9 cellular contexts compared by ENCODE assay signal in the genomic region with DNA sequence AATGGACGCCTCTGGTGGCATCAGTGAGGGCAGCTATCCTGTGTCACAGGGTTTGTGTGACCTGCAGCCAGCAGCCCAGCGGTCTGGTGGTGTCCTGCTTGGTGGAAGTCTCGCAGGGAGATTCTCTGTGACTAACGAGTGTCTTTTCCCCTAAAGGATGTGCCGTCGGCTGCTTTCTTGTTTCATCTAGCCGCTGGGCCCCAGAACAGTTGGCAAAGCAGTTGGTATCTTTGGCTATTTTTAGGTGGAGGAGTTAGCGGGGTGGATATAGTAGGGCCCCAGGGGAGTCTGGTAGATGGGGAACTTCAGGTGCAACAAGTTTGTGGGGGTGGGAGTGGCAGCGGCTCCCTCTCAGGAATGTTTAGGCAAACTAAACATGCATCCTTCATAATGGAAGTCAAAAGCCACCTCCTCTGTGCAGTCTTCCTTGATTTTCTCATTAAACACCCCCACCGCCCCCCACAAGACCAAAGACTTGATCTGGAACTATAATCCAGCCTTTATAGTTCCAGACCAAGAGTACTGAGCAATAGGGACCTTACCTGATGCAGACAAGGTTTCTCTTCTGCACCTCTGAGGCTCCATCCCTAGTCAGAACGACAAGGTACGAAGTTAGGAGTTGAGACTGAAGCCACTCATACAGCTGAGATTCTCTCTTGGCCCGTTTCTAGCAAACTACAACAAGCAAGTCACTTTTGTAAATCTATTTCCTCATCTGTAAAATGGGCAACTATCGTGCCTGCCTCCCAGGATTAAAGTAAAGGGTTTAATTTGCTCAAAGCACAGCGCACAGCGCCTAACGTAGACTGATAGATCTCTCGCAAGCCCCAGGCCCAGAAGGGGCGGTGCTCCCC. TPM values are rescaled to one million over a fixed set of nuclear protein-coding genes. Genes with fewer than 3 reads are reported as not detected.
A peak's percentile ranks its signal among the peaks of the same experiment; 100 is the strongest.
DNase-seq lines count a peak whose midpoint lies in the region; ATAC-seq, FAIRE-seq and TF ChIP-seq lines count a peak whose summit lies in the region.
"Had no signal": no experiment of that assay in that cellular context is flagged by ENCODE, and none has a peak within 500 bp of the region (broad histone marks: within the 10 kb centered on the region; RNA-seq: fewer than 3 reads in every experiment).

No MANE protein-coding gene starts in this region.

- no TSS peak for BruUV-seq in K562 (replicated peaks; lab: Mats Ljungman, UMichigan)

- peaks cover 3% of the 10 kb centered on the region; the same call in 1 of the 2 replicates for H4K20me1 ChIP-seq in K562 (replicated peaks; ENCODE audit: control insufficient read depth, insufficient read depth, low read length)

- H3K4me1 ChIP-seq in K562 (replicated peaks in 1 of 2; ENCODE audit: control insufficient read depth in 2 of 2, insufficient read depth in 2 of 2, low read length in 2 of 2) = peaks cover 0 to 19% of the 10 kb centered on the region in 2 experiments; a peak in 3 of 5 replicates

- no peak for TF ChIP-seq EP300 in K562 (IDR thresholded peaks at IDR 0.05; ENCODE audit: low read length)

- peaks cover 4% of the 10 kb centered on the region for H3K36me3 Mint-ChIP-seq in stimulated activated naive CD8-positive, alpha-beta T cell treated with anti-CD3 and anti-CD28 coated beads, Interleukin-15, Interleukin-2, amounts not matched to agents 100 ng/mL and 50 ng/mL, for 24 hours (ENCODE audit: low read depth)
- H3K36me3 Mint-ChIP-seq in mesothelial cell of epicardium = no peaks in the 10 kb centered on the region

- TF ChIP-seq POLR2A in K562 (conservative IDR thresholded peaks at IDR 0.05) (no peak), lower leg skin (IDR thresholded peaks at IDR 0.05) (no peak)

- 56% methylated on average over 19 of the region's 19 CpGs for WGBS in K562 (ENCODE audit: insufficient coverage, low coverage, missing lambda C conversion rate)
- WGBS in lower leg skin, 2 donors = 41 to 43% methylated on average over 18 to 19 of the region's 19 CpGs

- peak overlapping the region; percentile 56 to 93; a peak in 3 of 4 replicates for H3K9ac ChIP-seq in K562 (ENCODE audit: insufficient read depth in 1 of 2, low read depth in 2 of 2, low read length in 2 of 2)

- no peaks in the 10 kb centered on the region for H3K27me3 Mint-ChIP-seq in stimulated activated naive CD8-positive, alpha-beta T cell treated with anti-CD3 and anti-CD28 coated beads, Interleukin-15, Interleukin-2, amounts not matched to agents 100 ng/mL and 50 ng/mL, for 24 hours
- no peaks in the 10 kb centered on the region for H3K27me3 Mint-ChIP-seq in mesothelial cell of epicardium (ENCODE audit: low read depth)

- H3K4me1 Mint-ChIP-seq in stimulated activated naive CD8-positive, alpha-beta T cell treated with anti-CD3 and anti-CD28 coated beads, Interleukin-15, Interleukin-2, amounts not matched to agents 100 ng/mL and 50 ng/mL, for 24 hours (ENCODE audit: low read depth) = peaks cover 44% of the 10 kb centered on the region
- H3K4me1 Mint-ChIP-seq in mesothelial cell of epicardium = peaks cover 6% of the 10 kb centered on the region

- TF ChIP-seq CTCF in K562 (IDR thresholded peaks at IDR 0.05 in 2 of 3, conservative IDR thresholded peaks at IDR 0.05 in 1 of 3; ENCODE audit: insufficient read depth in 2 of 3, low read depth in 1 of 3, low read length in 3 of 3) (no peak), mesothelial cell of epicardium (IDR thresholded peaks at IDR 0.05; ENCODE audit: unreplicated experiment) (no peak), lower leg skin (IDR thresholded peaks at IDR 0.05) (no peak)

- H3K9me1 ChIP-seq in K562 (ENCODE audit: control insufficient read depth, insufficient read depth, low read length) = no peaks in the 10 kb centered on the region

- H2AFZ ChIP-seq in K562 (ENCODE audit: low read depth, low read length) = peak overlapping the region; percentile 95

- POLR2A ChIA-PET in K562 (lab: Yijun Ruan, JAX) = interaction anchor here (0.7 to 2.6 kb wide), 3 partner anchors 14 to 50 kb away, joined by 3 to 18 read pairs (median 4); a partner anchor contains a TSS

- CTCF ChIA-PET in K562 (lab: Yijun Ruan, JAX; ENCODE audit: low intra/inter-chr PET ratio) = interaction anchor here (0.6 kb wide), 1 partner anchor 463 kb away, joined by 3 read pairs; no protein-coding TSS in a partner anchor

- H3K9me3 Mint-ChIP-seq in stimulated activated naive CD8-positive, alpha-beta T cell treated with anti-CD3 and anti-CD28 coated beads, Interleukin-15, Interleukin-2, amounts not matched to agents 100 ng/mL and 50 ng/mL, for 24 hours = peaks cover 9% of the 10 kb centered on the region
- peaks cover 13% of the 10 kb centered on the region for H3K9me3 Mint-ChIP-seq in mesothelial cell of epicardium

- H3K4me2 ChIP-seq in K562 (ENCODE audit: insufficient read depth, low read length) = peak overlapping the region; percentile 78; the same call in 1 of the 2 replicates

- H3K27me3 ChIP-seq in K562 (ENCODE audit: control insufficient read depth in 2 of 2, insufficient read depth in 2 of 2, low read length in 2 of 2) = no peaks in the 10 kb centered on the region

- in situ Hi-C loops in K562 (cut with MboI) = no loop called here

- no peak overlapping the region for H3K27ac ChIP-seq in K562 (ENCODE audit: extremely low read depth, low read depth, low read length)

- ATAC-seq in stimulated activated naive CD8-positive, alpha-beta T cell treated with anti-CD3 and anti-CD28 coated beads, Interleukin-15, Interleukin-2, amounts not matched to agents 100 U/mL and 50 U/mL, for 24 hours = no peak
- ATAC-seq in K562 (no peak), GM18868 (IDR thresholded peaks at IDR 0.05; ENCODE audit: unreplicated experiment) (no peak)

- FAIRE-seq in K562 (lab: Jason Lieb, UNC) = no peak
- FAIRE-seq: frontal cortex had no signal

- peaks cover 4% of the 10 kb centered on the region; the same call in 1 of the 2 replicates for H3K9me3 ChIP-seq in K562 (replicated peaks; ENCODE audit: control insufficient read depth, insufficient read depth, low read depth, low read length)

- peak overlapping the region; percentile 49 for H3K27ac Mint-ChIP-seq in stimulated activated naive CD8-positive, alpha-beta T cell treated with anti-CD3 and anti-CD28 coated beads, Interleukin-15, Interleukin-2, amounts not matched to agents 100 ng/mL and 50 ng/mL, for 24 hours
- peak overlapping the region; percentile 82 for H3K27ac Mint-ChIP-seq in mesothelial cell of epicardium

- DNase-seq in stimulated activated naive CD8-positive, alpha-beta T cell treated with anti-CD3 and anti-CD28 coated beads, Interleukin-15, Interleukin-2, amounts not matched to agents 100 U/mL and 50 U/mL, for 24 hours = no peak
- DNase-seq in K562 (ENCODE audit: extremely low read depth in 1 of 4, low spot score in 3 of 4) (no peak), mesothelial cell of epicardium (ENCODE audit: low spot score in 2 of 2, unreplicated experiment in 2 of 2) (no peak), NCI-H774 (lab: John Stamatoyannopoulos, UW) (no peak), lower leg skin (ENCODE audit: low spot score in 2 of 2) (no peak), HT-29 (ENCODE audit: low spot score) (no peak)

- intact Hi-C loops in K562 (cut with micrococcal nuclease) (no loop called here), lower leg skin (cut with DNase I; ENCODE audit: low total_unique reads) (no loop called here)

- H3K36me3 ChIP-seq in K562 (ENCODE audit: control insufficient read depth, insufficient read depth, low read length) = no peaks in the 10 kb centered on the region

- peak overlapping the region; percentile 56 for H3K4me3 ChIP-seq in K562
- no peak overlapping the region for H3K4me3 ChIP-seq in lower leg skin (ENCODE audit: low read depth, poor library complexity, severe bottlenecking)

- H3K79me2 ChIP-seq in K562 (ENCODE audit: control insufficient read depth, insufficient read depth, low read length) = no peaks in the 10 kb centered on the region

- peak overlapping the region; percentile 76 for H3K4me3 Mint-ChIP-seq in stimulated activated naive CD8-positive, alpha-beta T cell treated with anti-CD3 and anti-CD28 coated beads, Interleukin-15, Interleukin-2, amounts not matched to agents 100 ng/mL and 50 ng/mL, for 24 hours
- H3K4me3 Mint-ChIP-seq in mesothelial cell of epicardium = peak overlapping the region; percentile 87

- TF ChIP-seq RAD21 in K562 (CRISPR knock-in tag; conservative IDR thresholded peaks at IDR 0.05 in 1 of 2, IDR thresholded peaks at IDR 0.05 in 1 of 2) = no peak

RNA-seq across cellular contexts. Expression of a gene that starts 1.1 kb away (rescaled TPM):
- 7.3 and 22.6 TPM in 2 replicates for total RNA-seq in K562 (2011; cell fraction: chromatin; rRNA removed; ENCODE audit: low replicate concordance)
- total RNA-seq in K562 (2011; cell fraction: nucleolus; rRNA removed) = 11.1 and 15.2 TPM in 2 replicates
- 8.5 and 9.1 TPM in 2 replicates for total RNA-seq in K562 (2011; cell fraction: nucleoplasm; rRNA removed)
- total RNA-seq in K562 (2014; rRNA removed) (3.3 and 5.0 TPM in 2 replicates), K562 (2014; rRNA removed; fragmentation: Illumina TruSeq; extraction: Trizol) (1.3 and 1.9 TPM in 2 replicates), K562 (2015; rRNA removed; fragmentation: Illumina TruSeq; extraction: Trizol) (3.2 and 3.4 TPM in 2 replicates), K562 (2021) (4.0 and 4.2 TPM in 2 replicates), mesothelial cell of epicardium (17.3 to 18.2 TPM (median 17.9 TPM) in 3 replicates), lower leg skin (10 to 100 TPM; 14.3 to 22.0 (median 17.1) TPM)
- polyA plus RNA-seq in K562 (2011; rRNA removed) (1.4 and 1.6 TPM in 2 replicates), K562 (2014; fragmentation: Illumina TruSeq; extraction: Trizol) (1.9 and 3.3 TPM in 2 replicates), K562 (2014; fragmentation: Nextera tagmentation; extraction: Ambion mirVana) (under 1 TPM; 0.17 to 0.46 TPM), K562 (2014; rRNA removed) (2.4 and 2.6 TPM in 2 replicates)
- polyA plus RNA-seq in K562 (2011; cell fraction: cytosol; rRNA removed) = 1.6 and 3.4 TPM in 2 replicates
- polyA plus RNA-seq in K562 (2011; cell fraction: nucleus; rRNA removed) = 2.8 and 5.6 TPM in 2 replicates
- polyA plus RNA-seq in K562 (2012) = 2.7 and 4.4 TPM in 2 replicates
- 2.6 and 4.2 TPM in 2 replicates for polyA minus RNA-seq in K562 (2011; rRNA and poly(A)+ RNA removed)
- polyA minus RNA-seq in K562 (2011; cell fraction: cytosol; rRNA and poly(A)+ RNA removed) = 1.3 and 4.4 TPM in 2 replicates
- 6.1 and 6.7 TPM in 2 replicates for polyA minus RNA-seq in K562 (2011; cell fraction: nucleus; rRNA and poly(A)+ RNA removed)
- total RNA-seq in HT-29 (2014; rRNA removed; shearing (Covaris generic)) = 15.9 and 17.9 TPM in 2 replicates

RNA-seq across cellular contexts. Expression of a gene that starts 14.6 kb away (rescaled TPM):
- 31.7 and 93.6 TPM in 2 replicates for total RNA-seq in K562 (2011; cell fraction: chromatin; rRNA removed; ENCODE audit: low replicate concordance)
- 79.4 and 87.0 TPM in 2 replicates for total RNA-seq in K562 (2011; cell fraction: nucleolus; rRNA removed)
- total RNA-seq in K562 (2011; cell fraction: nucleoplasm; rRNA removed) = 33.9 and 47.9 TPM in 2 replicates
- total RNA-seq in K562 (2014; rRNA removed) (69.2 and 115 TPM in 2 replicates), K562 (2014; rRNA removed; fragmentation: Illumina TruSeq; extraction: Trizol) (24.2 and 35.1 TPM in 2 replicates), K562 (2015; rRNA removed; fragmentation: Illumina TruSeq; extraction: Trizol) (45.0 and 50.2 TPM in 2 replicates), K562 (2021) (59.4 and 66.3 TPM in 2 replicates), mesothelial cell of epicardium (40.8 to 47.2 TPM (median 42.9 TPM) in 3 replicates), lower leg skin (10 to 100 TPM; 15.5 to 48.5 (median 20.1) TPM)
- polyA plus RNA-seq in K562 (2011; rRNA removed) (33.0 and 47.6 TPM in 2 replicates), K562 (2014; fragmentation: Illumina TruSeq; extraction: Trizol) (45.0 and 61.6 TPM in 2 replicates), K562 (2014; fragmentation: Nextera tagmentation; extraction: Ambion mirVana) (1 to 10 TPM; 3.7 to 6.2 TPM), K562 (2014; rRNA removed) (43.3 and 56.3 TPM in 2 replicates)
- polyA plus RNA-seq in K562 (2011; cell fraction: cytosol; rRNA removed) = 35.9 and 62.9 TPM in 2 replicates
- polyA plus RNA-seq in K562 (2011; cell fraction: nucleus; rRNA removed) = 77.2 and 136 TPM in 2 replicates
- 51.4 and 57.3 TPM in 2 replicates for polyA plus RNA-seq in K562 (2012)
- polyA minus RNA-seq in K562 (2011; rRNA and poly(A)+ RNA removed) = 42.3 and 51.5 TPM in 2 replicates
- 58.5 and 65.1 TPM in 2 replicates for polyA minus RNA-seq in K562 (2011; cell fraction: cytosol; rRNA and poly(A)+ RNA removed)
- polyA minus RNA-seq in K562 (2011; cell fraction: nucleus; rRNA and poly(A)+ RNA removed) = 42.8 and 46.9 TPM in 2 replicates
- total RNA-seq in HT-29 (2014; rRNA removed; shearing (Covaris generic)) = 210 and 224 TPM in 2 replicates

RNA-seq across cellular contexts. Expression of a gene that starts 26.9 kb away (rescaled TPM):
- 9.4 and 12.2 TPM in 2 replicates for total RNA-seq in K562 (2011; cell fraction: chromatin; rRNA removed; ENCODE audit: low replicate concordance)
- total RNA-seq in K562 (2011; cell fraction: nucleolus; rRNA removed) = 16.2 and 19.7 TPM in 2 replicates
- total RNA-seq in K562 (2011; cell fraction: nucleoplasm; rRNA removed) = 14.8 and 21.9 TPM in 2 replicates
- 135 and 148 TPM in 2 replicates for total RNA-seq in K562 (2014; rRNA removed)
- 75.0 and 81.4 TPM in 2 replicates for total RNA-seq in K562 (2014; rRNA removed; fragmentation: Illumina TruSeq; extraction: Trizol)
- 88.3 and 91.2 TPM in 2 replicates for total RNA-seq in K562 (2015; rRNA removed; fragmentation: Illumina TruSeq; extraction: Trizol)
- total RNA-seq in K562 (2021) = 133 and 148 TPM in 2 replicates
- polyA plus RNA-seq in K562 (2011; rRNA removed) = 97.6 and 100 TPM in 2 replicates
- 83.4 and 86.1 TPM in 2 replicates for polyA plus RNA-seq in K562 (2011; cell fraction: cytosol; rRNA removed)
- polyA plus RNA-seq in K562 (2011; cell fraction: nucleus; rRNA removed) = 50.6 and 52.0 TPM in 2 replicates
- 95.1 and 124 TPM in 2 replicates for polyA plus RNA-seq in K562 (2012)
- 91.9 and 103 TPM in 2 replicates for polyA plus RNA-seq in K562 (2014; fragmentation: Illumina TruSeq; extraction: Trizol)
- polyA plus RNA-seq in K562 (2014; fragmentation: Nextera tagmentation; extraction: Ambion mirVana) = 10 to 100 TPM; 33.0 to 43.5 TPM
- polyA plus RNA-seq in K562 (2014; rRNA removed) = 173 and 208 TPM in 2 replicates
- polyA minus RNA-seq in K562 (2011; rRNA and poly(A)+ RNA removed) = 34.7 and 39.4 TPM in 2 replicates
- 22.9 and 23.3 TPM in 2 replicates for polyA minus RNA-seq in K562 (2011; cell fraction: cytosol; rRNA and poly(A)+ RNA removed)
- 3.2 and 6.6 TPM in 2 replicates for polyA minus RNA-seq in K562 (2011; cell fraction: nucleus; rRNA and poly(A)+ RNA removed)
- 49.0 to 53.1 TPM (median 49.7 TPM) in 3 replicates for total RNA-seq in mesothelial cell of epicardium
- total RNA-seq in lower leg skin = 10 to 100 TPM; 30.6 to 41.1 (median 36.2) TPM
- 122 and 128 TPM in 2 replicates for total RNA-seq in HT-29 (2014; rRNA removed; shearing (Covaris generic))

RNA-seq across cellular contexts. Expression of a gene that starts 44.8 kb away (rescaled TPM):
- total RNA-seq in K562 (2011; cell fraction: chromatin; rRNA removed; ENCODE audit: low replicate concordance) = not detected in 2 replicates
- not detected in 2 replicates for total RNA-seq in K562 (2011; cell fraction: nucleolus; rRNA removed)
- not detected in 2 replicates for total RNA-seq in K562 (2011; cell fraction: nucleoplasm; rRNA removed)
- total RNA-seq in K562 (2014; rRNA removed) (not detected in 2 replicates), K562 (2014; rRNA removed; fragmentation: Illumina TruSeq; extraction: Trizol) (not detected in 2 replicates), K562 (2015; rRNA removed; fragmentation: Illumina TruSeq; extraction: Trizol) (not detected in 2 replicates), K562 (2021) (not detected in 2 replicates), mesothelial cell of epicardium (1.00 to 1.2 TPM (median 1.1 TPM) in 3 replicates), lower leg skin (under 1 TPM in 1 of 4 donors, not detected in 3; 0.19 TPM)
- polyA plus RNA-seq in K562 (2011; rRNA removed) (not detected in 2 replicates), K562 (2014; fragmentation: Illumina TruSeq; extraction: Trizol) (not detected in 2 replicates), K562 (2014; fragmentation: Nextera tagmentation; extraction: Ambion mirVana) (not detected), K562 (2014; rRNA removed) (not detected in 2 replicates)
- 0.01 TPM in 1 of 2 replicates, not detected in the other for polyA plus RNA-seq in K562 (2011; cell fraction: cytosol; rRNA removed)
- polyA plus RNA-seq in K562 (2011; cell fraction: nucleus; rRNA removed) = not detected in 2 replicates
- not detected in 2 replicates for polyA plus RNA-seq in K562 (2012)
- polyA minus RNA-seq in K562 (2011; rRNA and poly(A)+ RNA removed) = not detected in 2 replicates
- not detected in 2 replicates for polyA minus RNA-seq in K562 (2011; cell fraction: cytosol; rRNA and poly(A)+ RNA removed)
- not detected in 2 replicates for polyA minus RNA-seq in K562 (2011; cell fraction: nucleus; rRNA and poly(A)+ RNA removed)
- total RNA-seq in HT-29 (2014; rRNA removed; shearing (Covaris generic)) = not detected in 2 replicates

RNA-seq across cellular contexts. Expression of a gene that starts 44.8 kb away (rescaled TPM):
- 86.7 and 157 TPM in 2 replicates for total RNA-seq in K562 (2011; cell fraction: chromatin; rRNA removed; ENCODE audit: low replicate concordance)
- 79.0 and 82.0 TPM in 2 replicates for total RNA-seq in K562 (2011; cell fraction: nucleolus; rRNA removed)
- total RNA-seq in K562 (2011; cell fraction: nucleoplasm; rRNA removed) = 71.9 and 81.3 TPM in 2 replicates
- total RNA-seq in K562 (2014; rRNA removed) (12.0 and 14.6 TPM in 2 replicates), K562 (2014; rRNA removed; fragmentation: Illumina TruSeq; extraction: Trizol) (8.3 and 9.0 TPM in 2 replicates), K562 (2015; rRNA removed; fragmentation: Illumina TruSeq; extraction: Trizol) (9.6 and 10.9 TPM in 2 replicates), K562 (2021) (12.5 and 15.2 TPM in 2 replicates), mesothelial cell of epicardium (61.5 to 62.0 TPM (median 61.5 TPM) in 3 replicates), lower leg skin (10 to 100 TPM; 27.4 to 51.6 (median 37.1) TPM)
- polyA plus RNA-seq in K562 (2011; rRNA removed) (12.1 and 18.8 TPM in 2 replicates), K562 (2014; fragmentation: Illumina TruSeq; extraction: Trizol) (12.3 and 12.7 TPM in 2 replicates), K562 (2014; fragmentation: Nextera tagmentation; extraction: Ambion mirVana) (10 to 100 TPM; 11.1 to 11.3 TPM), K562 (2014; rRNA removed) (11.4 and 19.8 TPM in 2 replicates)
- polyA plus RNA-seq in K562 (2011; cell fraction: cytosol; rRNA removed) = 12.9 and 13.3 TPM in 2 replicates
- polyA plus RNA-seq in K562 (2011; cell fraction: nucleus; rRNA removed) = 49.5 and 74.6 TPM in 2 replicates
- 9.3 and 22.4 TPM in 2 replicates for polyA plus RNA-seq in K562 (2012)
- 15.0 and 17.2 TPM in 2 replicates for polyA minus RNA-seq in K562 (2011; rRNA and poly(A)+ RNA removed)
- 8.0 and 16.0 TPM in 2 replicates for polyA minus RNA-seq in K562 (2011; cell fraction: cytosol; rRNA and poly(A)+ RNA removed)
- polyA minus RNA-seq in K562 (2011; cell fraction: nucleus; rRNA and poly(A)+ RNA removed) = 32.0 and 34.5 TPM in 2 replicates
- 39.7 and 41.4 TPM in 2 replicates for total RNA-seq in HT-29 (2014; rRNA removed; shearing (Covaris generic))
